Comparison of ENCODE assay signal across 1 cellular context in the genomic region with DNA sequence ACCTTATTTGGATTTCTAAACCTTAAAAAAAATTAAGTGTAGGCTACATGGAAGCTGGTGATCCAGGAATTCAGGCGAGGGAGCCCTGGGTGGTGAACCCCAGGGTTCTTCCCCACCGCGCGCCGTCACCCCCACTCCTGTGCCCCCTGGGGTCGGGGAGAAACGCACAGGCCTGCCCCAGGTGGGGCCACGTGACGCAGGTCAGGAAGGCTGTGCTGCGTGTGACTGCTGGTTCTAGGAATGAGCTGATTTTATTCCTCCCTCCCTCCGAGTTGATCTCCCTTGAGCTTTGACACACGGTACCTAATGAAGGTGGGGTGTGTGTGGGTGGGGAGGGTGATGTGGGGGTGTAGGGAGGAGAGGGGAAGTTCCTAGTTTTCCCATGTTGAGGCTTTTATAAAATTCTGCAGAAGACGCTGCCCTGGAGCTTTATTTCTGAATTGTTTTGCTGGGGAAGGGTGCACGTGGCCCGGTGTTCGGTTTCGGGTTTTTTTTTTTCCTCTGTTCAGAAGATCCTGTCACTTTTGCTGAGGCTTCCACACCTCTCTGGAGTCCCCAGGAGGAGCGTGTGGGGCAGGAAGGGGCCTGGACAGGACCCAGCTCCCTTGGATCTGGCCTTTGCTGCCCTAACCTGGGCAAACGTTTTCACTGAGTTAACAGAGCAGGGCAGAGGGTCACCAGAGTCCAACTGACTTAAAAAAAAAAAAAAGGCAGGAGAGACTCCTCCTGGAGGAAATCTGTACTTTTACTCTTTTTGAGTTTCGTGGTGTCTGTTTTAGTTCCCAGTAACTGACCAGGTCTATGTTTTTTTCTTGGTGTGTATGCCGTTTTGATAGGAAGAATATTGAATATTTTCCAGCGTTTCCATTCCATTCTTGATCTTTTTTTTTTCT.
TF ChIP-seq lines count a peak whose summit lies in the region.

No MANE protein-coding gene starts in this region.

TF ChIP-seq in liver, 16 proteins besides CTCF, POLR2A, EP300 and RAD21 (continued from another document):
- TF ChIP-seq, protein P1, sequence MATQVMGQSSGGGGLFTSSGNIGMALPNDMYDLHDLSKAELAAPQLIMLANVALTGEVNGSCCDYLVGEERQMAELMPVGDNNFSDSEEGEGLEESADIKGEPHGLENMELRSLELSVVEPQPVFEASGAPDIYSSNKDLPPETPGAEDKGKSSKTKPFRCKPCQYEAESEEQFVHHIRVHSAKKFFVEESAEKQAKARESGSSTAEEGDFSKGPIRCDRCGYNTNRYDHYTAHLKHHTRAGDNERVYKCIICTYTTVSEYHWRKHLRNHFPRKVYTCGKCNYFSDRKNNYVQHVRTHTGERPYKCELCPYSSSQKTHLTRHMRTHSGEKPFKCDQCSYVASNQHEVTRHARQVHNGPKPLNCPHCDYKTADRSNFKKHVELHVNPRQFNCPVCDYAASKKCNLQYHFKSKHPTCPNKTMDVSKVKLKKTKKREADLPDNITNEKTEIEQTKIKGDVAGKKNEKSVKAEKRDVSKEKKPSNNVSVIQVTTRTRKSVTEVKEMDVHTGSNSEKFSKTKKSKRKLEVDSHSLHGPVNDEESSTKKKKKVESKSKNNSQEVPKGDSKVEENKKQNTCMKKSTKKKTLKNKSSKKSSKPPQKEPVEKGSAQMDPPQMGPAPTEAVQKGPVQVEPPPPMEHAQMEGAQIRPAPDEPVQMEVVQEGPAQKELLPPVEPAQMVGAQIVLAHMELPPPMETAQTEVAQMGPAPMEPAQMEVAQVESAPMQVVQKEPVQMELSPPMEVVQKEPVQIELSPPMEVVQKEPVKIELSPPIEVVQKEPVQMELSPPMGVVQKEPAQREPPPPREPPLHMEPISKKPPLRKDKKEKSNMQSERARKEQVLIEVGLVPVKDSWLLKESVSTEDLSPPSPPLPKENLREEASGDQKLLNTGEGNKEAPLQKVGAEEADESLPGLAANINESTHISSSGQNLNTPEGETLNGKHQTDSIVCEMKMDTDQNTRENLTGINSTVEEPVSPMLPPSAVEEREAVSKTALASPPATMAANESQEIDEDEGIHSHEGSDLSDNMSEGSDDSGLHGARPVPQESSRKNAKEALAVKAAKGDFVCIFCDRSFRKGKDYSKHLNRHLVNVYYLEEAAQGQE (IDR thresholded peaks at IDR 0.05): peak; percentile 40
- TF ChIP-seq NR2F2 (IDR thresholded peaks at IDR 0.05): no peak
